Comparison of ENCODE assay signal across 19 cellular contexts in the genomic region with DNA sequence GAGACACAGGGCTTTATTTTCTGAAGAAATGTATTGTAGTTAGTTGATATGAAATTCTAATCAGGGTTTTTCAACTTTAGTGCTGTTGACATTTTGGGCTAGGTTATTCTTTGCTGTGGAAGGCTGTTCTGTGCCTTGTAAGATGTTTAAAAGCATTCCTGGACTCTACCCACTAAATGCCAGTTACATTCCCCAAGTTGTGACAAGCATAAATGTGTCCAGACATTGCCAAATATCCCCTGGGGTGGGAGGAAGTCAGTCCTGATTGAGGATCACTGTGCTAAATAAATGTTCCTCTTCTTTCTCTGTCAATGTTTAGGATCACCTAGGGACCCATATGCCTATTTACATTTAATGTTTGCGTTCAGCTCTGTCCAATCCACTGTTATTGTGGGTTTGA.
DNase-seq lines count a peak whose midpoint lies in the region; ATAC-seq, FAIRE-seq and TF ChIP-seq lines count a peak whose summit lies in the region.
"Had no signal": no experiment of that assay in that cellular context is flagged by ENCODE, and none has a peak within 500 bp of the region (broad histone marks: within the 10 kb centered on the region; RNA-seq: fewer than 3 reads in every experiment).

No MANE protein-coding gene starts in this region.

- ATAC-seq in lower lobe of right lung (peak; percentile 50 to 72), upper lobe of right lung (peak; percentile 76), HG03520 (IDR thresholded peaks at IDR 0.05; ENCODE audit: unreplicated experiment) (no peak), GM18519 (IDR thresholded peaks at IDR 0.05; ENCODE audit: low FRiP score, unreplicated experiment) (no peak)

- H2AFZ ChIP-seq in mammary epithelial cell (ENCODE audit: low read depth, low read length): no peak overlapping the region

- DNase-seq in MCF 10A (ENCODE audit: unreplicated experiment): peak; percentile 17
- DNase-seq in mammary epithelial cell: no peak
- DNase-seq in bronchial epithelial cell (ENCODE audit: low read depth): peak; percentile 58
- no peak for DNase-seq in lower lobe of right lung
- no peak for DNase-seq in upper lobe of right lung
- DNase-seq in lower leg skin (ENCODE audit: low spot score in 2 of 2): no peak
- DNase-seq: C1 segment of cervical spinal cord, H7, IMR-90, Karpas-422, NCI-H1417 treated with DMSO at 0.1 percent for 48 hours, NCI-H2029 treated with DMSO at 0.1 percent for 48 hours, NCI-H510A treated with DMSO at 0.1 percent for 48 hours, Right ventricle myocardium superior had no signal

- dilution Hi-C loops in mammary epithelial cell (cut with HindIII; ENCODE audit: low sequenced_read_pairs): no loop called here

- TF ChIP-seq CTCF in MCF 10A (IDR thresholded peaks at IDR 0.05; ENCODE audit: unreplicated experiment): no peak
- no peak for TF ChIP-seq CTCF in mammary epithelial cell (conservative IDR thresholded peaks at IDR 0.05 in 1 of 2, IDR thresholded peaks at IDR 0.05 in 1 of 2; ENCODE audit: extremely low read depth in 1 of 2, insufficient read depth in 1 of 2, low read depth in 1 of 2, low read length in 2 of 2)
- no peak for TF ChIP-seq CTCF in bronchial epithelial cell (IDR thresholded peaks at IDR 0.05; ENCODE audit: insufficient read depth, low read length, severe bottlenecking)
- TF ChIP-seq CTCF in lower lobe of right lung (IDR thresholded peaks at IDR 0.05): no peak
- TF ChIP-seq CTCF in upper lobe of right lung (IDR thresholded peaks at IDR 0.05): no peak
- no peak for TF ChIP-seq CTCF in lower leg skin (IDR thresholded peaks at IDR 0.05)

- no peak overlapping the region for H3K9ac ChIP-seq in mammary epithelial cell (ENCODE audit: insufficient read depth, low read length)

- no peak overlapping the region for H3K4me3 ChIP-seq in mammary epithelial cell (replicated peaks in 1 of 3; ENCODE audit: insufficient read depth in 1 of 3, low read depth in 2 of 3, low read length in 3 of 3)
- H3K4me3 ChIP-seq in bronchial epithelial cell (ENCODE audit: low read depth, low read length): no peak overlapping the region
- H3K4me3 ChIP-seq in lower lobe of right lung: no peak overlapping the region
- no peak overlapping the region for H3K4me3 ChIP-seq in upper lobe of right lung
- H3K4me3 ChIP-seq in lower leg skin (ENCODE audit: low read depth, poor library complexity, severe bottlenecking): no peak overlapping the region

- H3K4me1 Mint-ChIP-seq in MCF 10A (ENCODE audit: insufficient read depth, unreplicated experiment): no peaks in the 10 kb centered on the region

- H3K27ac Mint-ChIP-seq in MCF 10A (ENCODE audit: low read depth, unreplicated experiment): no peak overlapping the region

- H4K20me1 ChIP-seq in mammary epithelial cell (ENCODE audit: insufficient read depth, low read length): no peaks in the 10 kb centered on the region

- H3K4me2 ChIP-seq in mammary epithelial cell (ENCODE audit: insufficient read depth, low read depth, low read length): no peak overlapping the region

- in situ Hi-C loops in mammary epithelial cell (cut with MboI; ENCODE audit: low sequenced_read_pairs in 2 of 2): no loop called here

- H3K36me3 Mint-ChIP-seq in MCF 10A (ENCODE audit: insufficient read depth, unreplicated experiment): no peaks in the 10 kb centered on the region

- no peaks in the 10 kb centered on the region for H3K9me3 Mint-ChIP-seq in MCF 10A (ENCODE audit: unreplicated experiment)

- H3K27me3 Mint-ChIP-seq in MCF 10A (ENCODE audit: insufficient read depth, unreplicated experiment): no peaks in the 10 kb centered on the region

- intact Hi-C loops in MCF 10A (cut with micrococcal nuclease) (no loop called here), mammary epithelial cell (cut with micrococcal nuclease) (no loop called here), lower lobe of right lung (cut with DNase I) (no loop called here), upper lobe of right lung (cut with DNase I) (no loop called here), lower leg skin (cut with DNase I; ENCODE audit: low total_unique reads) (no loop called here)

- no peak overlapping the region for H3K4me3 Mint-ChIP-seq in MCF 10A (ENCODE audit: unreplicated experiment)

- no peaks in the 10 kb centered on the region for H3K79me2 ChIP-seq in mammary epithelial cell (ENCODE audit: insufficient read depth, low read length)

- H3K27me3 ChIP-seq in mammary epithelial cell (ENCODE audit: insufficient read depth, low read length) (no peaks in the 10 kb centered on the region), bronchial epithelial cell (ENCODE audit: control insufficient read depth, insufficient read depth, low read length) (no peaks in the 10 kb centered on the region), lower lobe of right lung (ENCODE audit: low read depth) (no peaks in the 10 kb centered on the region), upper lobe of right lung (no peaks in the 10 kb centered on the region)

- 100% methylated on average over 1 of the region's 1 CpG for WGBS in mammary epithelial cell (ENCODE audit: low coverage, missing lambda C conversion rate)
- WGBS in lower leg skin, 2 donors: 59 to 63% methylated on average over 1 of the region's 1 CpG

- TF ChIP-seq POLR2A in lower leg skin (IDR thresholded peaks at IDR 0.05): no peak

- H3K4me1 ChIP-seq in mammary epithelial cell (ENCODE audit: insufficient read depth, low read length): peaks cover 3% of the 10 kb centered on the region
- no peaks in the 10 kb centered on the region for H3K4me1 ChIP-seq in lower lobe of right lung
- H3K4me1 ChIP-seq in upper lobe of right lung: no peaks in the 10 kb centered on the region

- no peaks in the 10 kb centered on the region for H3K36me3 ChIP-seq in mammary epithelial cell (ENCODE audit: insufficient read depth, low read length)
- no peaks in the 10 kb centered on the region for H3K36me3 ChIP-seq in bronchial epithelial cell (ENCODE audit: control insufficient read depth, insufficient read depth, low read length)
- H3K36me3 ChIP-seq in lower lobe of right lung: no peaks in the 10 kb centered on the region
- H3K36me3 ChIP-seq in upper lobe of right lung: no peaks in the 10 kb centered on the region

- H3K27ac ChIP-seq in mammary epithelial cell (ENCODE audit: insufficient read depth, low read depth, low read length): no peak overlapping the region
- H3K27ac ChIP-seq in lower lobe of right lung: no peak overlapping the region
- H3K27ac ChIP-seq in upper lobe of right lung: no peak overlapping the region

- BruUV-seq in MCF 10A (replicated peaks; lab: Mats Ljungman, UMichigan) (no TSS peak), mammary epithelial cell (replicated peaks; lab: Mats Ljungman, UMichigan) (no TSS peak)

- H3K9me3 ChIP-seq in mammary epithelial cell (replicated peaks; ENCODE audit: insufficient read depth, low read length): no peaks in the 10 kb centered on the region
- no peaks in the 10 kb centered on the region for H3K9me3 ChIP-seq in lower lobe of right lung
- H3K9me3 ChIP-seq in upper lobe of right lung: no peaks in the 10 kb centered on the region

- POLR2A ChIA-PET in MCF 10A (lab: Yijun Ruan, JAX): no interaction called here

- CTCF ChIA-PET in MCF 10A (lab: Yijun Ruan, JAX) (no interaction called here), mammary epithelial cell (lab: Charles Lee; ENCODE audit: low non-redundant PET) (no interaction called here)

- no peak for FAIRE-seq in bronchial epithelial cell (lab: Jason Lieb, UNC)
- FAIRE-seq: A204.1, GM12892, RCC 7860 had no signal

Comparison
In these comparisons a context has a peak if more than half of its experiments do, and no peak if none do; other contexts are left out.
1. DNase-seq: peak in MCF 10A (single experiment) and bronchial epithelial cell (single experiment); none in mammary epithelial cell (single experiment), lower lobe of right lung (single experiment), upper lobe of right lung (single experiment) and lower leg skin (0 of 2).
2. ATAC-seq: peak in lower lobe of right lung (2 of 2) and upper lobe of right lung (single experiment); none in HG03520 (single experiment) and GM18519 (single experiment).